26 cellular contexts compared by ENCODE assay signal in the genomic region with DNA sequence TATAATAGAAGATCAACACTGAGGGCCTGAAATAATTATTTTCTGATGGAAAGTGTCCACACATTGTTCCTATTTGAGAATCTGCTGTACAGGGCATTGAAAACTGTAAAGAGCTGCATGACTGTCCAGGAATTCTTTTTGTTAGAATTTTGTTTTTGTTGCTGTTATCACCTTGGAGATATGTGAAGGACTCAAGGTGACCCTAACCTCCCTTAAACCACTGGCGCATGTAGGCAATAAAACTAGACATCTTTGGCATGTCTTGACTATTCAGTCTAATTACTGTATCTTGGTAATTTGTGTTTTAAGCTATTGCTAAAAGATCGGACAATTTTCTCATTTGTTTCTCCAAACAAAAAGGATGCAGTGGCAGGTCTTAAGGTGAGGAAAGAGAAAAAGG. TPM values are rescaled to one million over a fixed set of nuclear protein-coding genes. Genes with fewer than 3 reads are reported as not detected.
"Had no signal": no experiment of that assay in that cellular context is flagged by ENCODE, and none has a peak within 500 bp of the region (broad histone marks: within the 10 kb centered on the region; RNA-seq: fewer than 3 reads in every experiment).

No MANE protein-coding gene starts in this region.

- H3K27ac Mint-ChIP-seq: activated CD4-positive, alpha-beta memory T cell treated with anti-CD3 and anti-CD28 coated beads for 36 hours; activated CD4-positive, alpha-beta T cell treated with anti-CD3 and anti-CD28 coated beads, Interleukin-2, amount 10 ng/mL, durations not matched to agents 24 days and 14 days; activated naive CD8-positive, alpha-beta T cell treated with anti-CD3 and anti-CD28 coated beads, Interleukin-2, amount 50 U/mL, for 24 hours; activated T-cell treated with anti-CD3 and anti-CD28 coated beads, Interleukin-2, amount 50 U/mL, for 24 hours; activated T-helper 17 cell treated with anti-CD3 and anti-CD28 coated beads, Interleukin-2, amount 50 U/mL, for 72 hours; nephron progenitor cell; stimulated activated effector memory CD8-positive, alpha-beta T cell treated with anti-CD3 and anti-CD28 coated beads, Interleukin-12 subunit alpha, Interleukin-12 subunit beta, amount 100 ng/mL, for 72 hours; T-helper 17 cell had no signal

- H3K4me1 Mint-ChIP-seq: activated naive CD8-positive, alpha-beta T cell treated with anti-CD3 and anti-CD28 coated beads, Interleukin-2, amount 50 U/mL, for 24 hours; activated T-helper 17 cell treated with anti-CD3 and anti-CD28 coated beads, Interleukin-2, amount 50 U/mL, for 72 hours; stimulated activated effector memory CD8-positive, alpha-beta T cell treated with anti-CD3 and anti-CD28 coated beads, Interleukin-12 subunit alpha, Interleukin-12 subunit beta, amount 100 ng/mL, for 72 hours; T-helper 17 cell had no signal

- H3K9me3 Mint-ChIP-seq: activated CD4-positive, alpha-beta memory T cell treated with anti-CD3 and anti-CD28 coated beads for 36 hours; activated CD4-positive, alpha-beta T cell treated with anti-CD3 and anti-CD28 coated beads, Interleukin-2, amount 10 ng/mL, durations not matched to agents 24 days and 14 days; activated naive CD8-positive, alpha-beta T cell treated with anti-CD3 and anti-CD28 coated beads, Interleukin-2, amount 50 U/mL, for 24 hours; activated T-cell treated with anti-CD3 and anti-CD28 coated beads, Interleukin-2, amount 50 U/mL, for 24 hours; activated T-helper 17 cell treated with anti-CD3 and anti-CD28 coated beads, Interleukin-2, amount 50 U/mL, for 72 hours; stimulated activated effector memory CD8-positive, alpha-beta T cell treated with anti-CD3 and anti-CD28 coated beads, Interleukin-12 subunit alpha, Interleukin-12 subunit beta, amount 100 ng/mL, for 72 hours had no signal

- DNase-seq: activated CD4-positive, alpha-beta memory T cell treated with anti-CD3 and anti-CD28 coated beads for 36 hours; activated CD4-positive, alpha-beta T cell treated with anti-CD3 and anti-CD28 coated beads, Interleukin-2, amount 10 ng/mL, durations not matched to agents 24 days and 14 days; activated CD4-positive, CD25-positive, alpha-beta regulatory T cell treated with anti-CD3 and anti-CD28 coated beads, Interleukin-2, amount 50 U/mL, for 72 hours; activated CD8-positive, alpha-beta memory T cell treated with anti-CD3 and anti-CD28 coated beads, Interleukin-2, amount 50 U/mL, for 4 hours; activated gamma-delta T cell treated with Interleukin-2 at 50 U/mL for 16 hours; activated naive CD4-positive, alpha-beta T cell treated with anti-CD3 and anti-CD28 coated beads, Interleukin-2, amount 50 U/mL, for 16 hours; activated naive CD8-positive, alpha-beta T cell treated with anti-CD3 and anti-CD28 coated beads, Interleukin-2, amount 50 U/mL, for 24 hours; activated T-cell treated with anti-CD3 and anti-CD28 coated beads, Interleukin-2, amount 50 U/mL, for 24 hours; body of pancreas; dermis blood vessel endothelial cell; effector CD4-positive, alpha-beta T cell; esophagus squamous epithelium; gastrocnemius medialis; kidney; left ventricle myocardium superior; nephron progenitor cell; right lobe of liver; stimulated activated CD4-positive, alpha-beta T cell treated with anti-CD3 and anti-CD28 coated beads, Interleukin-12 subunit alpha, Interleukin-12 subunit beta, amount 100 ng/mL, for 4 hours; stimulated activated CD4-positive, alpha-beta T cell treated with anti-CD3 and anti-CD28 coated beads, Interleukin-4, amount 100 ng/mL, for 24 hours; stomach; T-helper 17 cell; T1000; tibial artery; upper lobe of right lung had no signal

- H3K4me3 Mint-ChIP-seq: activated CD4-positive, alpha-beta memory T cell treated with anti-CD3 and anti-CD28 coated beads for 36 hours; activated CD4-positive, alpha-beta T cell treated with anti-CD3 and anti-CD28 coated beads, Interleukin-2, amount 10 ng/mL, durations not matched to agents 24 days and 14 days; activated naive CD8-positive, alpha-beta T cell treated with anti-CD3 and anti-CD28 coated beads, Interleukin-2, amount 50 U/mL, for 24 hours; activated T-cell treated with anti-CD3 and anti-CD28 coated beads, Interleukin-2, amount 50 U/mL, for 24 hours; activated T-helper 17 cell treated with anti-CD3 and anti-CD28 coated beads, Interleukin-2, amount 50 U/mL, for 72 hours; nephron progenitor cell; stimulated activated effector memory CD8-positive, alpha-beta T cell treated with anti-CD3 and anti-CD28 coated beads, Interleukin-12 subunit alpha, Interleukin-12 subunit beta, amount 100 ng/mL, for 72 hours; T-helper 17 cell had no signal

- H3K36me3 Mint-ChIP-seq: activated CD4-positive, alpha-beta memory T cell treated with anti-CD3 and anti-CD28 coated beads for 36 hours; stimulated activated effector memory CD8-positive, alpha-beta T cell treated with anti-CD3 and anti-CD28 coated beads, Interleukin-12 subunit alpha, Interleukin-12 subunit beta, amount 100 ng/mL, for 72 hours had no signal

- H3K27me3 Mint-ChIP-seq: activated CD4-positive, alpha-beta memory T cell treated with anti-CD3 and anti-CD28 coated beads for 36 hours; activated T-helper 17 cell treated with anti-CD3 and anti-CD28 coated beads, Interleukin-2, amount 50 U/mL, for 72 hours; T-helper 17 cell had no signal

- ATAC-seq: activated naive CD8-positive, alpha-beta T cell treated with anti-CD3 and anti-CD28 coated beads, Interleukin-2, amount 50 U/mL, for 24 hours; activated T-helper 17 cell treated with anti-CD3 and anti-CD28 coated beads, Interleukin-2, amount 50 U/mL, for 72 hours; body of pancreas; gastrocnemius medialis; left ventricle myocardium superior; right lobe of liver; stimulated activated effector memory CD8-positive, alpha-beta T cell treated with anti-CD3 and anti-CD28 coated beads, Interleukin-12 subunit alpha, Interleukin-12 subunit beta, amount 100 ng/mL, for 72 hours; T-helper 17 cell; upper lobe of right lung had no signal

RNA-seq across cellular contexts. Expression of a gene that starts 55.5 kb away (rescaled TPM):
- total RNA-seq: T-helper 17 cell had no signal
